Comparison of ENCODE assay signal across 1 cellular context in the genomic region with DNA sequence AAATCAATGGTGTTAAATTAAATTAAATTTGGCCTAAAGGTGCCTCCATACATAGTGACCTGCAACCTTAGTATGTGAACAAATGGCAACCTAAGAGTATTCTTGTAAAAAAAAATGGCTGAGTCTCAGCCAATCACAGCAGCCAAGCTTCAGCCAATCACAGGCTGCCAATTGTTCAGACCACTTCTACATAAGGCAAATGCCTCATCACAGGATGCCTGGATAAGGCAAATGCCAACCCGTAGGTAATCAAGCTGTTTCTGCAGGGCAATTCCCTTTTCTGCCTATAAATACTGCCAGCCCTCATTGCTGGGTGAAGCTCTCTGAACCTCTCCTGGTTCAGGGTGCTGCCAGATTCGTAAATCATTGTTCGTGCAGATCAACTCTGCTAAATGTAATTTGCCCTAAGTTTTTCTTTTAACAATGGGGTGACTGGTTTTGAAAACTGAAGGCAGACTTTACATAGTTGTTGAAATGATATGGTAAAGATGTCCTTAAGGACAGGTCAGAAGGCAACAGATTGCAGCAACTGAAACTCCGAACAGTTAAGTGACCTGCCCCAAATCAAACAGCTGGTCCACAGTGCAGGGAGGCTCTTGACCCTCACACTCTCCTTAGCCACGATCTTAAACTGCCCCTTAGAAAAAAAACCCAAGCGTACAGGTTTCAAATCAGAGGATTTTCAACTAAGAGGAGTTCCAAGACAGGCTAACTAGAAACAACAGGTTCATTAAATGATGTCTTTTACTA.
TF ChIP-seq lines count a peak whose summit lies in the region.

No MANE protein-coding gene starts in this region.

TF ChIP-seq in liver, 16 proteins besides CTCF, POLR2A, EP300 and RAD21 (continued from another document):
- TF ChIP-seq, protein P1, sequence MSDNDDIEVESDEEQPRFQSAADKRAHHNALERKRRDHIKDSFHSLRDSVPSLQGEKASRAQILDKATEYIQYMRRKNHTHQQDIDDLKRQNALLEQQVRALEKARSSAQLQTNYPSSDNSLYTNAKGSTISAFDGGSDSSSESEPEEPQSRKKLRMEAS (IDR thresholded peaks at IDR 0.05), result no peak
- TF ChIP-seq FOXA2 (IDR thresholded peaks at IDR 0.05) (no peak), SP1 (IDR thresholded peaks at IDR 0.05) (no peak)
